26 cellular contexts compared by ENCODE assay signal in the genomic region with DNA sequence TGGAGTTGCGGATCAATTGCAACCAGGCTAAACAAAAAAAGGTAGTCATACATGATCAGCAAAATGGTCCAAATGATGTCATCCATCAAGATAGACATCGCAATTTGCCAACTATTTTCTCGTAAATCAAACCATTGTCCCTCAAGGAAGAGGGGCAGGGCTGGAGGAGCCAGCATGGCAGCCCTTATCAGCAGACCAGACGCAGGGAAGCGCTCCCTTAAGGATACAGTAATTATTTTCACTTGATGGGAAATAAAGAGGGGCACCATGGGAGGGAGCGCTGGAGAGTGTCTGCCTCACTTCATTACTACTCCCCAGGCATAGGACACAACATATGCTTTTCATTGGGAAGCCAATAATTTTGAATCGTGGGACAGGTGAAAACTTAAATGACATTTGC.
"Had no signal": no experiment of that assay in that cellular context is flagged by ENCODE, and none has a peak within 500 bp of the region (broad histone marks: within the 10 kb centered on the region; RNA-seq: fewer than 3 reads in every experiment).

No MANE protein-coding gene starts in this region.

- H3K36me3 ChIP-seq: adrenal gland, breast epithelium had no signal

- H3K4me2 ChIP-seq: PC-9 had no signal

- H3K4me1 ChIP-seq: adrenal gland, breast epithelium had no signal

- H3K27me3 Mint-ChIP-seq: activated CD4-positive, alpha-beta T cell treated with anti-CD3 and anti-CD28 coated beads, Interleukin-2, amount 10 ng/mL, durations not matched to agents 24 days and 14 days; activated CD8-positive, alpha-beta T cell treated with anti-CD3 and anti-CD28 coated beads for 36 hours had no signal

- H3K27ac Mint-ChIP-seq: activated CD4-positive, alpha-beta T cell treated with anti-CD3 and anti-CD28 coated beads, Interleukin-2, amount 10 ng/mL, durations not matched to agents 24 days and 14 days; activated CD8-positive, alpha-beta T cell treated with anti-CD3 and anti-CD28 coated beads for 36 hours; activated naive CD4-positive, alpha-beta T cell treated with anti-CD3 and anti-CD28 coated beads for 36 hours; activated naive CD4-positive, alpha-beta T cell treated with anti-CD3 and anti-CD28 coated beads, Interleukin-2, amount 50 U/mL, for 72 hours; activated T-cell treated with anti-CD3 and anti-CD28 coated beads, Interleukin-2, amount 50 U/mL, for 24 hours; T-helper 1 cell treated with Interleukin-12 subunit alpha and Interleukin-12 subunit beta and Interleukin-4 antibody, amounts not matched to agents 30 μg/mL and 1 μg/mL, for 36 hours; T-helper 2 cell treated with Interferon-gamma antibody and Interleukin-4, amounts not matched to agents 5 μg/mL and 100 μg/mL, for 36 hours had no signal

- H2AFZ ChIP-seq: PC-9 had no signal

- H3K9me3 Mint-ChIP-seq: activated CD4-positive, alpha-beta T cell treated with anti-CD3 and anti-CD28 coated beads, Interleukin-2, amount 10 ng/mL, durations not matched to agents 24 days and 14 days; activated CD8-positive, alpha-beta T cell treated with anti-CD3 and anti-CD28 coated beads for 36 hours; activated naive CD4-positive, alpha-beta T cell treated with anti-CD3 and anti-CD28 coated beads for 36 hours; activated naive CD4-positive, alpha-beta T cell treated with anti-CD3 and anti-CD28 coated beads, Interleukin-2, amount 50 U/mL, for 72 hours; activated T-cell treated with anti-CD3 and anti-CD28 coated beads, Interleukin-2, amount 50 U/mL, for 24 hours; T-helper 1 cell treated with Interleukin-12 subunit alpha and Interleukin-12 subunit beta and Interleukin-4 antibody, amounts not matched to agents 30 μg/mL and 1 μg/mL, for 36 hours; T-helper 2 cell treated with Interferon-gamma antibody and Interleukin-4, amounts not matched to agents 5 μg/mL and 100 μg/mL, for 36 hours had no signal

- DNase-seq: activated CD4-positive, alpha-beta T cell treated with anti-CD3 and anti-CD28 coated beads, Interleukin-2, amount 10 ng/mL, durations not matched to agents 24 days and 14 days; activated CD4-positive, alpha-beta T cell treated with anti-CD3 and anti-CD28 coated beads, Interleukin-2, amount 50 U/mL, for 4 hours; activated CD8-positive, alpha-beta T cell treated with anti-CD3 and anti-CD28 coated beads for 36 hours; activated gamma-delta T cell treated with Interleukin-2 at 50 U/mL for 16 hours; activated naive CD4-positive, alpha-beta T cell treated with anti-CD3 and anti-CD28 coated beads for 36 hours; activated T-cell treated with anti-CD3 and anti-CD28 coated beads, Interleukin-2, amount 50 U/mL, for 24 hours; adrenal gland; body of pancreas; NCI-H1105; NCI-H1417 treated with DMSO at 0.1 percent for 48 hours; NCI-H1930; NCI-H2081 treated with DMSO at 0.1 percent for 48 hours; NCI-H2171; NCI-H226; NCI-H446 treated with DMSO at 0.1 percent for 48 hours; NCI-H524; NCI-H69; NK-92 treated with Interleukin-12 subunit alpha and Interleukin-12 subunit beta, amount 100 ng/mL, for 24 hours; PC-9; SIG-M5 had no signal

- H3K4me1 Mint-ChIP-seq: activated CD4-positive, alpha-beta T cell treated with anti-CD3 and anti-CD28 coated beads, Interleukin-2, amount 10 ng/mL, durations not matched to agents 24 days and 14 days had no signal

- H3K9me3 ChIP-seq: adrenal gland, body of pancreas, breast epithelium had no signal

- H3K27ac ChIP-seq: adrenal gland, body of pancreas, breast epithelium, PC-9, RWPE1 had no signal

- H3K4me3 ChIP-seq: adrenal gland, body of pancreas, breast epithelium, PC-9 had no signal

- ATAC-seq: activated CD8-positive, alpha-beta T cell treated with anti-CD3 and anti-CD28 coated beads for 36 hours; activated naive CD4-positive, alpha-beta T cell treated with anti-CD3 and anti-CD28 coated beads, Interleukin-2, amount 50 U/mL, for 72 hours; body of pancreas; Right ventricle myocardium inferior had no signal

- H3K4me3 Mint-ChIP-seq: activated CD4-positive, alpha-beta T cell treated with anti-CD3 and anti-CD28 coated beads, Interleukin-2, amount 10 ng/mL, durations not matched to agents 24 days and 14 days; activated CD8-positive, alpha-beta T cell treated with anti-CD3 and anti-CD28 coated beads for 36 hours; activated naive CD4-positive, alpha-beta T cell treated with anti-CD3 and anti-CD28 coated beads for 36 hours; activated T-cell treated with anti-CD3 and anti-CD28 coated beads, Interleukin-2, amount 50 U/mL, for 24 hours; T-helper 1 cell treated with Interleukin-12 subunit alpha and Interleukin-12 subunit beta and Interleukin-4 antibody, amounts not matched to agents 30 μg/mL and 1 μg/mL, for 36 hours; T-helper 2 cell treated with Interferon-gamma antibody and Interleukin-4, amounts not matched to agents 5 μg/mL and 100 μg/mL, for 36 hours had no signal

- H3K27me3 ChIP-seq: adrenal gland, body of pancreas, breast epithelium had no signal

- H3K36me3 Mint-ChIP-seq: activated naive CD4-positive, alpha-beta T cell treated with anti-CD3 and anti-CD28 coated beads, Interleukin-2, amount 50 U/mL, for 72 hours had no signal
